Comparison of ENCODE assay signal across 10 cellular contexts in genomic region chr2:240698852-240699561, GRCh38. TPM values are rescaled to one million over a fixed set of nuclear protein-coding genes. Genes with fewer than 3 reads are reported as not detected.
"Had no signal": no experiment of that assay in that cellular context is flagged by ENCODE, and none has a peak within 500 bp of the region (broad histone marks: within the 10 kb centered on the region; RNA-seq: fewer than 3 reads in every experiment).

No MANE protein-coding gene starts in this region.

RNA-seq across cellular contexts. Expression of gene AQP12A, which starts 7.3 kb away (rescaled TPM):
- total RNA-seq: activated CD8-positive, alpha-beta memory T cell treated with anti-CD3 and anti-CD28 coated beads, Interleukin-2, amount 10 ng/mL, durations not matched to agents 7 days and 5 days; epithelial cell of proximal tubule; kidney epithelial cell; lung; mesothelial cell of epicardium; myocyte; right atrium auricular region; SK-MEL-5; smooth muscle cell; temporal lobe had no signal
- polyA plus RNA-seq: lung, smooth muscle cell had no signal

RNA-seq across cellular contexts. Expression of gene AQP12B, which starts 16.3 kb away (rescaled TPM):
- total RNA-seq: activated CD8-positive, alpha-beta memory T cell treated with anti-CD3 and anti-CD28 coated beads, Interleukin-2, amount 10 ng/mL, durations not matched to agents 7 days and 5 days; epithelial cell of proximal tubule; kidney epithelial cell; mesothelial cell of epicardium; myocyte; right atrium auricular region; SK-MEL-5; smooth muscle cell; temporal lobe had no signal
- polyA plus RNA-seq: lung, smooth muscle cell had no signal
